17 cellular contexts compared by ENCODE assay signal in genomic region chr3:101200461-101200860, GRCh38.
DNase-seq lines count a peak whose midpoint lies in the region; ATAC-seq and TF ChIP-seq lines count a peak whose summit lies in the region.
"Had no signal": no experiment of that assay in that cellular context is flagged by ENCODE, and none has a peak within 500 bp of the region (broad histone marks: within the 10 kb centered on the region; RNA-seq: fewer than 3 reads in every experiment).

No MANE protein-coding gene starts in this region.

- H3K9ac ChIP-seq in adipocyte (ENCODE audit: low read length), result peak overlapping the region; percentile 28
- H3K9ac ChIP-seq: SK-N-SH had no signal

- H3K36me3 ChIP-seq in right atrium auricular region (no peaks in the 10 kb centered on the region), adipocyte (ENCODE audit: control insufficient read depth, insufficient read depth, low read length, severe bottlenecking) (no peaks in the 10 kb centered on the region), gastroesophageal sphincter (no peaks in the 10 kb centered on the region), aorta (ENCODE audit: control insufficient read depth in 1 of 2, insufficient read depth in 2 of 2, low read length in 1 of 2) (no peaks in the 10 kb centered on the region)
- H3K36me3 ChIP-seq: BE2C had no signal

- CTCF ChIA-PET in GM10248 (lab: Yijun Ruan, JAX), result interaction anchor here (0.7 to 1.4 kb wide), 5 partner anchors 8 to 854 kb away, joined by 3 to 4 read pairs (median 3); no protein-coding TSS in a partner anchor

- H3K4me3 ChIP-seq in right cardiac atrium (ENCODE audit: low read length), result no peak overlapping the region
- no peak overlapping the region for H3K4me3 ChIP-seq in right atrium auricular region
- H3K4me3 ChIP-seq in adipocyte (ENCODE audit: low read length), result peak overlapping the region; percentile 40
- no peak overlapping the region for H3K4me3 ChIP-seq in gastroesophageal sphincter
- H3K4me3 ChIP-seq in aorta (ENCODE audit: low read length in 2 of 2), result no peak overlapping the region

- no peak overlapping the region for H3K27ac ChIP-seq in right cardiac atrium (ENCODE audit: low read length)
- H3K27ac ChIP-seq in right atrium auricular region, result no peak overlapping the region
- no peak overlapping the region for H3K27ac ChIP-seq in gastroesophageal sphincter
- H3K27ac ChIP-seq in aorta (ENCODE audit: low read depth in 1 of 2, low read length in 2 of 2), result no peak overlapping the region

- no peaks in the 10 kb centered on the region for H3K27me3 ChIP-seq in right cardiac atrium (ENCODE audit: control insufficient read depth, insufficient read depth)
- no peaks in the 10 kb centered on the region for H3K27me3 ChIP-seq in right atrium auricular region
- no peaks in the 10 kb centered on the region for H3K27me3 ChIP-seq in adipocyte (replicated peaks; ENCODE audit: control insufficient read depth, insufficient read depth, low read length)
- no peaks in the 10 kb centered on the region for H3K27me3 ChIP-seq in gastroesophageal sphincter
- no peaks in the 10 kb centered on the region for H3K27me3 ChIP-seq in aorta (ENCODE audit: control insufficient read depth in 1 of 2, insufficient read depth in 2 of 2, low read length in 1 of 2)
- H3K27me3 ChIP-seq: BE2C had no signal

- ATAC-seq in right cardiac atrium (peak; percentile 32 to 45), gastroesophageal sphincter (peak; percentile 18), aorta (ENCODE audit: low FRiP score) (peak; percentile 55)
- ATAC-seq: PC-3 had no signal

- H3K4me1 ChIP-seq in right cardiac atrium (ENCODE audit: control insufficient read depth, insufficient read depth, low read length), result peaks cover 2% of the 10 kb centered on the region
- H3K4me1 ChIP-seq in right atrium auricular region, result no peaks in the 10 kb centered on the region
- H3K4me1 ChIP-seq in adipocyte (ENCODE audit: control insufficient read depth, insufficient read depth, low read length), result peaks cover 30% of the 10 kb centered on the region
- H3K4me1 ChIP-seq in gastroesophageal sphincter, result peaks cover 0 to 34% (median 0%) of the 10 kb centered on the region in 3 donors
- peaks cover 0 to 4% of the 10 kb centered on the region in 2 donors for H3K4me1 ChIP-seq in aorta (ENCODE audit: control insufficient read depth in 1 of 2, insufficient read depth in 2 of 2, low read length in 2 of 2)
- H3K4me1 ChIP-seq: BE2C had no signal

- WGBS in right cardiac atrium, result 17% methylated on average over 3 of the region's 3 CpGs
- 32 to 52% methylated on average over 3 of the region's 3 CpGs for WGBS in gastroesophageal sphincter (ENCODE audit: low coverage in 1 of 2), 2 donors
- 6 to 11% methylated on average over 3 of the region's 3 CpGs for WGBS in aorta, 2 donors

- POLR2A ChIA-PET in GM10248 (lab: Yijun Ruan, JAX), result no interaction called here

- no peak for DNase-seq in right cardiac atrium
- DNase-seq in right atrium auricular region (ENCODE audit: low spot score), result no peak
- no peak for DNase-seq in adipocyte (ENCODE audit: low read depth)
- DNase-seq in aorta, result no peak
- no peak for DNase-seq in activated gamma-delta T cell treated with Interleukin-2 at 50 U/mL for 16 hours
- DNase-seq in GM10248 (ENCODE audit: extremely low spot score), result no peak
- DNase-seq in T-helper 9 cell, result no peak
- DNase-seq: ACHN; BE2C; CD4-positive, alpha-beta memory T cell; NCI-H1417; NCI-H1930; NCI-H2171; NCI-H524 treated with DMSO at 0.1 percent for 48 hours; PC-3; SK-N-SH had no signal

- TF ChIP-seq CTCF in right atrium auricular region (IDR thresholded peaks at IDR 0.05) (no peak), gastroesophageal sphincter (IDR thresholded peaks at IDR 0.05) (no peak), GM10248 (IDR thresholded peaks at IDR 0.05; ENCODE audit: control extremely low read depth, extremely low read depth, low read depth, missing control alignments) (no peak)

- TF ChIP-seq POLR2A in gastroesophageal sphincter (IDR thresholded peaks at IDR 0.05), result no peak

- TF ChIP-seq EP300 in gastroesophageal sphincter (IDR thresholded peaks at IDR 0.05), result no peak

- H3K9me3 ChIP-seq in right cardiac atrium (ENCODE audit: control insufficient read depth, low read length), result no peaks in the 10 kb centered on the region
- no peaks in the 10 kb centered on the region for H3K9me3 ChIP-seq in right atrium auricular region
- no peaks in the 10 kb centered on the region for H3K9me3 ChIP-seq in adipocyte (ENCODE audit: control insufficient read depth, low read length)
- no peaks in the 10 kb centered on the region for H3K9me3 ChIP-seq in gastroesophageal sphincter
- no peaks in the 10 kb centered on the region for H3K9me3 ChIP-seq in aorta (ENCODE audit: control insufficient read depth, low read length)
- H3K9me3 ChIP-seq: BE2C, SK-N-SH had no signal

- intact Hi-C loops in right cardiac atrium (cut with DNase I) (no loop called here), aorta (cut with DNase I) (no loop called here)
